ENCODE assay signal across 8 cellular contexts in the genomic region with DNA sequence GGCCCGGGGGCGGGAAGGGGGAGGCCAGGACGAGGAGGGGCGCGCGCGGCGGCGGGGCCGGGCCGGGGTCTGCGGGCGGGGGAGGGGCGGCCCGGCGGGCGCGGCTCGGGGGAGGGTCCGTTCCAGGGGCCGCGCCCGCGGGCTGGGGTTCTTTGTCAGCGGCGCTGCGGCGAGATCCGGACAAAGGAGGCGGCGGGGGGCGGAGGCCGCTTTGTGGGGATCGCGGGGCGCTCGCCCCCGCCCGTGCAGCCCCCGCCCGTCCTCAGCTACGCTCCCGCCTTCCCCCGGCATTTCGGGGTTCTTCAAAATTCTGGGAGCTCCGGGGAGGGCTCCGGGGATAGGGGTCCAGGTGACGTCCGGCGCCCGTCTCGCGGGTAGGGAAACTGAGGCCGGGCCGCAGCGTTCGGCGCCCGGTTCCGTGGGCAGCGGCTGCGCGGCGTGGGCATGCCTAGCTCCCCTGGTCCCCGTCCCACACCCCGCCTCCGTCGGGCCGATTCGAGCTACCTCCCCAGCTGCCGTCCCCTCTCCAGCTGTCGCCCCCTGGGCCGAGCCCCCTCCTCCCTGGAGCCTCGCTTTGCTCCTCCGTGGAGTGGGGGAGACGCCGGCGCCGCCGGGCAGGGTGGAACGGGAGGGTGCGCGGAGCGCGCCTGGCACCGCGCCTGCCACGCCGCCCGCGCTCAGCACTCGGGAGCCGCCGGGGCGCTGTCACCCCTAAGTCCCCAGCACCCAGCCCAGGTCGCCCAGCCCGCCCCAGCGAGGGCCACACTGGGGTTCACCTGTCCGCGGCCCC. TPM values are rescaled to one million over a fixed set of nuclear protein-coding genes. Genes with fewer than 3 reads are reported as not detected.
DNase-seq lines count a peak whose midpoint lies in the region; ATAC-seq and TF ChIP-seq lines count a peak whose summit lies in the region.

No MANE protein-coding gene starts in this region.

- H3K4me3 ChIP-seq in right atrium auricular region (peak overlapping the region; percentile 92 to 98), skeletal muscle satellite cell (ENCODE audit: low read length) (peak overlapping the region; percentile 82)

- H3K27ac ChIP-seq in right atrium auricular region: peak overlapping the region; percentile 90 to 91

- H3K27me3 ChIP-seq in right atrium auricular region: no peaks in the 10 kb centered on the region
- no peaks in the 10 kb centered on the region for H3K27me3 ChIP-seq in skeletal muscle satellite cell (ENCODE audit: control insufficient read depth, insufficient read depth, low read length)

- H3K4me2 ChIP-seq in skeletal muscle satellite cell (ENCODE audit: low read length): peak overlapping the region; percentile 97

- no peak for ATAC-seq in HG02840 (IDR thresholded peaks at IDR 0.05; ENCODE audit: low FRiP score, unreplicated experiment)
- ATAC-seq in GM21390 (IDR thresholded peaks at IDR 0.05; ENCODE audit: unreplicated experiment): no peak

- DNase-seq in activated CD4-positive, alpha-beta T cell treated with anti-CD3 and anti-CD28 coated beads for 48 hours: peak; percentile 22
- no peak for DNase-seq in activated CD4-positive, alpha-beta T cell treated with anti-CD3 and anti-CD28 coated beads for 1 hour
- DNase-seq in activated naive CD4-positive, alpha-beta T cell treated with Interleukin-2 at 50 U/mL for 16 hours: peak; percentile 30
- DNase-seq in right atrium auricular region (ENCODE audit: low spot score) (no peak), NCI-H187 treated with DMSO at 0.1 percent for 48 hours (lab: John Stamatoyannopoulos, UW) (no peak)

- H3K36me3 ChIP-seq in right atrium auricular region (no peaks in the 10 kb centered on the region), skeletal muscle satellite cell (ENCODE audit: insufficient read depth, low read length) (no peaks in the 10 kb centered on the region)

- H3K4me1 ChIP-seq in right atrium auricular region (peaks cover 0 to 53% of the 10 kb centered on the region in 2 donors), skeletal muscle satellite cell (ENCODE audit: control insufficient read depth, insufficient read depth, low read length) (peaks cover 22% of the 10 kb centered on the region)

- H3K9me3 ChIP-seq in right atrium auricular region: no peaks in the 10 kb centered on the region
- H3K9me3 ChIP-seq in skeletal muscle satellite cell (replicated peaks; ENCODE audit: low read length): no peaks in the 10 kb centered on the region

- H3K9ac ChIP-seq in skeletal muscle satellite cell (ENCODE audit: low read depth, low read length): peak overlapping the region; percentile 80

- TF ChIP-seq CTCF in right atrium auricular region (IDR thresholded peaks at IDR 0.05): no peak

RNA-seq across cellular contexts. Expression of a gene that starts 0.5 kb away (rescaled TPM):
- 10 to 100 TPM; 18.9 to 20.0 TPM for total RNA-seq in right atrium auricular region
- 7.6 and 9.6 TPM in 2 replicates for total RNA-seq in skeletal muscle satellite cell (2012; rRNA removed)

Comparison
In these comparisons a context has a peak if more than half of its experiments do, and no peak if none do; other contexts are left out.
1. DNase-seq: peak in activated CD4-positive, alpha-beta T cell treated with anti-CD3 and anti-CD28 coated beads for 48 hours (single experiment) and activated naive CD4-positive, alpha-beta T cell treated with Interleukin-2 at 50 U/mL for 16 hours (single experiment); none in activated CD4-positive, alpha-beta T cell treated with anti-CD3 and anti-CD28 coated beads for 1 hour (single experiment), right atrium auricular region (single experiment) and NCI-H187 treated with DMSO at 0.1 percent for 48 hours (single experiment).